8 cellular contexts compared by ENCODE assay signal in genomic region chr4:71941001-71941400, GRCh38.
A peak's percentile ranks its signal among the peaks of the same experiment; 100 is the strongest.
DNase-seq lines count a peak whose midpoint lies in the region; ATAC-seq, FAIRE-seq and TF ChIP-seq lines count a peak whose summit lies in the region.

No MANE protein-coding gene starts in this region.

- H4K5ac ChIP-seq in H9 (ENCODE audit: insufficient read length, low read depth, low read length), result no peak overlapping the region

- H3K4me3 Mint-ChIP-seq in H9, result no peak overlapping the region

- no peak overlapping the region for H3K27ac ChIP-seq in H9 (ENCODE audit: insufficient read length, low read depth, low read length)
- H3K27ac ChIP-seq in HepG2 (ENCODE audit: extremely low read length, insufficient read depth, low read length), result no peak overlapping the region

- no peak overlapping the region for H4K91ac ChIP-seq in H9 (ENCODE audit: insufficient read length, low read depth, low read length)

- no peaks in the 10 kb centered on the region for H4K20me1 ChIP-seq in H9 (ENCODE audit: control insufficient read depth, insufficient read depth, insufficient read length)
- no peaks in the 10 kb centered on the region for H4K20me1 ChIP-seq in HepG2 (ENCODE audit: insufficient read depth, low read length)

- H3K23ac ChIP-seq in H9 (ENCODE audit: insufficient read length, low read depth, low read length), result no peak overlapping the region

- TF ChIP-seq CTCF in H9 (conservative IDR thresholded peaks at IDR 0.05) (peak; percentile 78), HepG2 (CRISPR knock-in tag; IDR thresholded peaks at IDR 0.05) (peak; percentile 29)

- no peak overlapping the region for H3K18ac ChIP-seq in H9 (ENCODE audit: insufficient read length, low read depth, low read length)

- H3K9me3 ChIP-seq in H9 (ENCODE audit: control insufficient read depth, low read depth, low read length), result peaks cover 19% of the 10 kb centered on the region
- peaks cover 17% of the 10 kb centered on the region; the same call in 1 of the 2 replicates for H3K9me3 ChIP-seq in HepG2 (ENCODE audit: low read length)

- no peaks in the 10 kb centered on the region for H3K4me1 ChIP-seq in H9 (ENCODE audit: insufficient read depth, low read length)
- H3K4me1 ChIP-seq in HepG2 (ENCODE audit: insufficient read depth, low read length), result no peaks in the 10 kb centered on the region

- no peak overlapping the region for H4K8ac ChIP-seq in H9 (replicated peaks; ENCODE audit: insufficient read length, low read depth, low read length)

- no peak overlapping the region for H3K4me2 ChIP-seq in H9 (ENCODE audit: insufficient read depth, insufficient read length, low read length)
- H3K4me2 ChIP-seq in HepG2 (ENCODE audit: low read depth, low read length), result no peak overlapping the region

- H3K9ac ChIP-seq in H9 (ENCODE audit: extremely low read depth, insufficient read length, low read length) (no peak overlapping the region), HepG2 (ENCODE audit: insufficient read depth, low read depth, low read length) (no peak overlapping the region)

- no peaks in the 10 kb centered on the region for H3K79me1 ChIP-seq in H9 (ENCODE audit: insufficient read depth, low read depth, low read length, poor library complexity, severe bottlenecking)

- H3K79me2 ChIP-seq in H9 (ENCODE audit: insufficient read depth, low read length) (no peaks in the 10 kb centered on the region), HepG2 (ENCODE audit: insufficient read depth, low read length) (no peaks in the 10 kb centered on the region)

- intact Hi-C loops in HepG2 (cut with micrococcal nuclease; ENCODE audit: unreplicated experiment), result loop anchor here (1.0 kb wide), 1 partner anchor 169 kb away; no protein-coding TSS in a partner anchor
- intact Hi-C loops in posterior cingulate gyrus (cut with DNase I), result no loop called here

- no peak overlapping the region for H3K14ac ChIP-seq in H9 (ENCODE audit: insufficient read depth, low read length)

- DNase-seq in EH (ENCODE audit: low read depth) (peak; percentile 27), H9 (peak; percentile 55), UCSD-AML1 (lab: John Stamatoyannopoulos, UW; ENCODE audit: unreplicated experiment) (peak; percentile 7), HepG2 (ENCODE audit: low spot score) (peak; percentile 1), NCI-H2107 (lab: John Stamatoyannopoulos, UW) (no peak), posterior cingulate gyrus (no peak), retina (no peak)

- no TSS peak for BruUV-seq in HepG2 (replicated peaks; lab: Mats Ljungman, UMichigan)

- TF ChIP-seq EP300 in HepG2 (IDR thresholded peaks at IDR 0.05; ENCODE audit: low read depth in 2 of 2, low read length in 2 of 2) (no peak), HepG2 (CRISPR knock-in tag; IDR thresholded peaks at IDR 0.05; ENCODE audit: borderline replicate concordance) (no peak)

- in situ Hi-C loops in HepG2 (cut with HindIII; ENCODE audit: extremely low pct_ligation_motif_present, low pct_unique_long_range_greater_than_20kb), result no loop called here

- H2BK5ac ChIP-seq in H9 (ENCODE audit: insufficient read length, low read length), result no peak overlapping the region

- H3K4ac ChIP-seq in H9 (ENCODE audit: low read depth, low read length), result no peak overlapping the region

- no CpG with 5 or more reads among the region's 1 CpG for WGBS in H9 (ENCODE audit: extremely low coverage, insufficient read length, low lambda C conversion rate)
- WGBS in HepG2 (ENCODE audit: low lambda C conversion rate), result 10% methylated on average over 1 of the region's 1 CpG

- no peak overlapping the region for H3K27ac Mint-ChIP-seq in H9

- H2BK12ac ChIP-seq in H9 (ENCODE audit: insufficient read length, low read depth, low read length), result no peak overlapping the region

- no peak overlapping the region for H3K56ac ChIP-seq in H9 (ENCODE audit: insufficient read length, low read depth, low read length)

- no peak overlapping the region for H2AFZ ChIP-seq in H9 (ENCODE audit: low read length)
- no peak overlapping the region for H2AFZ ChIP-seq in HepG2 (ENCODE audit: low read length)

- H3K27me3 ChIP-seq in H9 (ENCODE audit: insufficient read depth, low read length) (no peaks in the 10 kb centered on the region), HepG2 (ENCODE audit: control insufficient read depth in 1 of 2, insufficient read depth in 2 of 2, low read length in 2 of 2) (no peaks in the 10 kb centered on the region)

- H3K9me3 Mint-ChIP-seq in H9, result peaks cover 31 to 37% of the 10 kb centered on the region in 2 experiments

- FAIRE-seq in HepG2 (lab: Jason Lieb, UNC), result no peak

- H2AK5ac ChIP-seq in H9 (ENCODE audit: insufficient read length, low read length), result no peak overlapping the region

- TF ChIP-seq RAD21 in HepG2 (CRISPR knock-in tag; IDR thresholded peaks at IDR 0.05), result no peak; the same call in 1 of the 2 replicates

- no peak overlapping the region for H2BK20ac ChIP-seq in H9 (ENCODE audit: low read depth, low read length, poor library complexity, severe bottlenecking)

- no peaks in the 10 kb centered on the region for H3K27me3 Mint-ChIP-seq in H9 (ENCODE audit: low read depth)

- no peak overlapping the region for H3K4me3 ChIP-seq in HepG2 (replicated peaks in 1 of 3; ENCODE audit: insufficient read depth in 1 of 3, low read depth in 2 of 3, low read length in 3 of 3)

- no peaks in the 10 kb centered on the region for H3K23me2 ChIP-seq in H9 (ENCODE audit: insufficient read length, low read depth, low read length, poor library complexity, severe bottlenecking)

- POLR2A ChIA-PET in HepG2 (lab: Yijun Ruan, JAX), result no interaction called here

- H3K36me3 ChIP-seq in HepG2 (replicated peaks in 1 of 2; ENCODE audit: control insufficient read depth in 1 of 2, insufficient read depth in 2 of 2, low read length in 2 of 2), result no peaks in the 10 kb centered on the region

- no peak overlapping the region for H2BK120ac ChIP-seq in H9 (ENCODE audit: low read depth, low read length, poor library complexity, severe bottlenecking)

- TF ChIP-seq POLR2A in HepG2 (IDR thresholded peaks at IDR 0.05; ENCODE audit: insufficient read depth in 1 of 2, low read depth in 2 of 2, low read length in 2 of 2), result no peak

- ATAC-seq in HepG2 (no peak), HG03439 (IDR thresholded peaks at IDR 0.05; ENCODE audit: unreplicated experiment) (no peak)

- H3K4me1 Mint-ChIP-seq in H9, result peaks cover 3 to 8% of the 10 kb centered on the region in 2 experiments

- CTCF ChIA-PET in HepG2 (lab: Yijun Ruan, JAX; ENCODE audit: low intra/inter-chr PET ratio, low total read pairs), result no interaction called here

- H3K36me3 Mint-ChIP-seq in H9 (ENCODE audit: insufficient read depth in 1 of 3, low read depth in 3 of 3), result peaks cover 30 to 35% (median 34%) of the 10 kb centered on the region in 3 experiments

- H2BK15ac ChIP-seq in H9 (ENCODE audit: low read depth, low read length), result no peak overlapping the region

- H3T11ph ChIP-seq in H9 (ENCODE audit: low read length), result no peak overlapping the region

TF ChIP-seq in HepG2, 621 proteins besides CTCF, POLR2A, EP300 and RAD21:
- TF ChIP-seq SMC3 (IDR thresholded peaks at IDR 0.05; ENCODE audit: low read length), result peak; percentile 54
- no peak for TF ChIP-seq ZBTB33 (CRISPR knock-in tag; IDR thresholded peaks at IDR 0.05)
- TF ChIP-seq STAG1 (CRISPR knock-in tag; IDR thresholded peaks at IDR 0.05), result peak; percentile 17; the same call in 1 of the 2 replicates
TF ChIP-seq in HepG2: peak in this region for 2.

Comparison
In these comparisons a context has a peak if more than half of its experiments do, and no peak if none do; other contexts are left out.
1. DNase-seq: peak in EH (single experiment), H9 (single experiment), UCSD-AML1 (single experiment) and HepG2 (single experiment); none in NCI-H2107 (single experiment), posterior cingulate gyrus (0 of 10) and retina (single experiment).